9 cellular contexts compared by ENCODE assay signal in genomic region chr10:43201545-43202131, GRCh38.
DNase-seq lines count a peak whose midpoint lies in the region; ATAC-seq, FAIRE-seq and TF ChIP-seq lines count a peak whose summit lies in the region.
"Had no signal": no experiment of that assay in that cellular context is flagged by ENCODE, and none has a peak within 500 bp of the region (broad histone marks: within the 10 kb centered on the region; RNA-seq: fewer than 3 reads in every experiment).

No MANE protein-coding gene starts in this region.

- H3K79me2 ChIP-seq in astrocyte (ENCODE audit: insufficient read depth, low read length): no peaks in the 10 kb centered on the region

- no peak for ATAC-seq in lower lobe of right lung
- no peak for ATAC-seq in upper lobe of left lung (ENCODE audit: low FRiP score in 2 of 2)
- no peak for ATAC-seq in GM18502 (IDR thresholded peaks at IDR 0.05; ENCODE audit: poor library complexity, unreplicated experiment)

- H3K9me3 Mint-ChIP-seq in activated naive CD8-positive, alpha-beta T cell (ENCODE audit: low read depth): no peaks in the 10 kb centered on the region
- H3K9me3 Mint-ChIP-seq in activated naive CD8-positive, alpha-beta T cell treated with anti-CD3 and anti-CD28 coated beads for 36 hours: no peaks in the 10 kb centered on the region
- H3K9me3 Mint-ChIP-seq in astrocyte (ENCODE audit: unreplicated experiment): no peaks in the 10 kb centered on the region

- peaks cover 7% of the 10 kb centered on the region for H3K4me1 Mint-ChIP-seq in activated naive CD8-positive, alpha-beta T cell (ENCODE audit: low read depth)
- peaks cover 4% of the 10 kb centered on the region for H3K4me1 Mint-ChIP-seq in activated naive CD8-positive, alpha-beta T cell treated with anti-CD3 and anti-CD28 coated beads for 36 hours
- no peaks in the 10 kb centered on the region for H3K4me1 Mint-ChIP-seq in astrocyte (ENCODE audit: low read depth, unreplicated experiment)

- 78 to 82% methylated on average over 6 to 10 of the region's 11 CpGs for WGBS in upper lobe of left lung, 2 donors

- H2AFZ ChIP-seq in astrocyte (ENCODE audit: low read depth, low read length): no peak overlapping the region

- H3K9me3 ChIP-seq in astrocyte (ENCODE audit: insufficient read depth, low read depth, low read length) (no peaks in the 10 kb centered on the region), lower lobe of right lung (no peaks in the 10 kb centered on the region), upper lobe of left lung (no peaks in the 10 kb centered on the region)

- no peak for TF ChIP-seq POLR2A in upper lobe of left lung (IDR thresholded peaks at IDR 0.05)

- H3K27me3 ChIP-seq in astrocyte (ENCODE audit: insufficient read depth, low read length) (no peaks in the 10 kb centered on the region), lower lobe of right lung (ENCODE audit: low read depth) (no peaks in the 10 kb centered on the region), upper lobe of left lung (no peaks in the 10 kb centered on the region)

- intact Hi-C loops in lower lobe of right lung (cut with DNase I): no loop called here

- H3K4me1 ChIP-seq in astrocyte (ENCODE audit: insufficient read depth, low read length) (peaks cover 4% of the 10 kb centered on the region), lower lobe of right lung (peaks cover 11% of the 10 kb centered on the region), upper lobe of left lung (peaks cover 12 to 17% (median 15%) of the 10 kb centered on the region in 4 donors)

- no peak overlapping the region for H3K9ac ChIP-seq in astrocyte (ENCODE audit: low read length)

- no peaks in the 10 kb centered on the region for H3K36me3 Mint-ChIP-seq in activated naive CD8-positive, alpha-beta T cell
- H3K36me3 Mint-ChIP-seq in activated naive CD8-positive, alpha-beta T cell treated with anti-CD3 and anti-CD28 coated beads for 36 hours: no peaks in the 10 kb centered on the region
- H3K36me3 Mint-ChIP-seq in astrocyte (ENCODE audit: low read depth, unreplicated experiment): peaks cover 17% of the 10 kb centered on the region

- TF ChIP-seq CTCF in astrocyte (IDR thresholded peaks at IDR 0.05; ENCODE audit: insufficient read depth, low read depth, low read length) (no peak), lower lobe of right lung (IDR thresholded peaks at IDR 0.05) (no peak), upper lobe of left lung (IDR thresholded peaks at IDR 0.05) (no peak)

- no peak overlapping the region for H3K4me3 ChIP-seq in astrocyte (ENCODE audit: insufficient read depth, low read depth, low read length)
- peak overlapping the region; percentile 51 for H3K4me3 ChIP-seq in lower lobe of right lung
- H3K4me3 ChIP-seq in upper lobe of left lung: peak overlapping the region in 2 of 4 donors; percentile 51 to 58

- H3K27me3 Mint-ChIP-seq in activated naive CD8-positive, alpha-beta T cell: no peaks in the 10 kb centered on the region
- H3K27me3 Mint-ChIP-seq in activated naive CD8-positive, alpha-beta T cell treated with anti-CD3 and anti-CD28 coated beads for 36 hours: no peaks in the 10 kb centered on the region
- peaks cover 3% of the 10 kb centered on the region for H3K27me3 Mint-ChIP-seq in astrocyte (ENCODE audit: low read depth, unreplicated experiment)

- H3K27ac Mint-ChIP-seq in activated naive CD8-positive, alpha-beta T cell: no peak overlapping the region
- no peak overlapping the region for H3K27ac Mint-ChIP-seq in activated naive CD8-positive, alpha-beta T cell treated with anti-CD3 and anti-CD28 coated beads for 36 hours
- no peak overlapping the region for H3K27ac Mint-ChIP-seq in astrocyte (ENCODE audit: unreplicated experiment)

- H4K20me1 ChIP-seq in astrocyte (ENCODE audit: insufficient read depth, low read length): no peaks in the 10 kb centered on the region

- peak overlapping the region; percentile 71 for H3K4me3 Mint-ChIP-seq in activated naive CD8-positive, alpha-beta T cell
- H3K4me3 Mint-ChIP-seq in activated naive CD8-positive, alpha-beta T cell treated with anti-CD3 and anti-CD28 coated beads for 36 hours: no peak overlapping the region
- H3K4me3 Mint-ChIP-seq in astrocyte (ENCODE audit: unreplicated experiment): peak overlapping the region; percentile 83

- H3K27ac ChIP-seq in astrocyte (ENCODE audit: low read depth, low read length) (no peak overlapping the region), lower lobe of right lung (no peak overlapping the region), upper lobe of left lung (no peak overlapping the region)
- H3K27ac ChIP-seq: epithelial cell of prostate had no signal

- DNase-seq in activated naive CD8-positive, alpha-beta T cell treated with anti-CD3 and anti-CD28 coated beads for 36 hours: no peak
- DNase-seq in astrocyte (ENCODE audit: low read depth) (no peak), lower lobe of right lung (peak; percentile 54), upper lobe of left lung (peak; percentile 23 to 64), NCI-H1048 (lab: John Stamatoyannopoulos, UW) (no peak), OCI-M1 (lab: John Stamatoyannopoulos, UW) (no peak)

- TF ChIP-seq EP300 in upper lobe of left lung (IDR thresholded peaks at IDR 0.05): no peak

- no peak for FAIRE-seq in astrocyte (lab: Jason Lieb, UNC)

- H3K4me2 ChIP-seq in astrocyte (ENCODE audit: low read length): peak overlapping the region; percentile 78

- H3K36me3 ChIP-seq in astrocyte (ENCODE audit: insufficient read depth, low read length): no peaks in the 10 kb centered on the region
- no peaks in the 10 kb centered on the region for H3K36me3 ChIP-seq in lower lobe of right lung
- H3K36me3 ChIP-seq in upper lobe of left lung: no peaks in the 10 kb centered on the region

Comparison
In these comparisons a context has a peak if more than half of its experiments do, and no peak if none do; other contexts are left out.
1. DNase-seq: peak in lower lobe of right lung (single experiment) and upper lobe of left lung (2 of 2); none in activated naive CD8-positive, alpha-beta T cell treated with anti-CD3 and anti-CD28 coated beads for 36 hours (single experiment), astrocyte (single experiment), NCI-H1048 (single experiment) and OCI-M1 (single experiment).